16 cellular contexts compared by ENCODE assay signal in genomic region chr11:15157738-15158137, GRCh38. TPM values are rescaled to one million over a fixed set of nuclear protein-coding genes. Genes with fewer than 3 reads are reported as not detected.
A peak's percentile ranks its signal among the peaks of the same experiment; 100 is the strongest.
DNase-seq lines count a peak whose midpoint lies in the region; ATAC-seq and TF ChIP-seq lines count a peak whose summit lies in the region.
"Had no signal": no experiment of that assay in that cellular context is flagged by ENCODE, and none has a peak within 500 bp of the region (broad histone marks: within the 10 kb centered on the region; RNA-seq: fewer than 3 reads in every experiment).

No MANE protein-coding gene starts in this region.

- H3K27ac ChIP-seq in RWPE2 (ENCODE audit: poor library complexity, severe bottlenecking) (peak overlapping the region; percentile 11), osteoblast (ENCODE audit: low read depth, low read length) (peak overlapping the region; percentile 45)

- peak overlapping the region; percentile 74 for H2AFZ ChIP-seq in osteoblast (ENCODE audit: low read length)

- H3K36me3 ChIP-seq in RWPE2 (ENCODE audit: low read depth) (no peaks in the 10 kb centered on the region), osteoblast (ENCODE audit: insufficient read depth, low read length) (no peaks in the 10 kb centered on the region)
- H3K36me3 ChIP-seq: HAP-1 had no signal

- H4K20me1 ChIP-seq in osteoblast (ENCODE audit: insufficient read depth, low read length): no peaks in the 10 kb centered on the region

- DNase-seq in HCEC 1CT (peak; percentile 15), RWPE2 (ENCODE audit: low spot score) (no peak), fibroblast of peridontal ligament (ENCODE audit: extremely low read depth) (peak; percentile 27), osteoblast (ENCODE audit: insufficient read length, low spot score, missing footprints) (no peak), SHP77 (lab: John Stamatoyannopoulos, UW) (no peak), NCI-H1436 (lab: John Stamatoyannopoulos, UW) (no peak)
- DNase-seq: CD8-positive, alpha-beta T cell; Karpas-422; NCI-H1105; NCI-H1694 treated with DMSO at 0.1 percent for 48 hours; NCI-H446; NCI-H69; OCI-M1 had no signal

- H3K79me2 ChIP-seq in osteoblast (ENCODE audit: insufficient read depth, low read length): no peaks in the 10 kb centered on the region

- no peak overlapping the region for H3K4me3 ChIP-seq in RWPE2 (ENCODE audit: severe bottlenecking)
- no peak overlapping the region for H3K4me3 ChIP-seq in osteoblast (ENCODE audit: insufficient read depth, low read length)
- H3K4me3 ChIP-seq: HAP-1 had no signal

- H3K9me3 ChIP-seq in RWPE2 (ENCODE audit: severe bottlenecking) (no peaks in the 10 kb centered on the region), osteoblast (ENCODE audit: low read depth, low read length) (no peaks in the 10 kb centered on the region)
- H3K9me3 ChIP-seq: HAP-1 had no signal

- ATAC-seq in RWPE2 (ENCODE audit: low read depth): no peak
- ATAC-seq in GM18498 (IDR thresholded peaks at IDR 0.05; ENCODE audit: unreplicated experiment): no peak
- ATAC-seq: CD8-positive, alpha-beta T cell had no signal

- H3K27me3 ChIP-seq in RWPE2 (ENCODE audit: insufficient read depth, poor library complexity, severe bottlenecking) (no peaks in the 10 kb centered on the region), osteoblast (ENCODE audit: insufficient read depth, low read length) (no peaks in the 10 kb centered on the region)

- peak overlapping the region; percentile 36 for H3K4me2 ChIP-seq in osteoblast (ENCODE audit: insufficient read depth, low read length)

- peaks cover 16% of the 10 kb centered on the region for H3K4me1 ChIP-seq in RWPE2 (ENCODE audit: insufficient read depth, poor library complexity, severe bottlenecking)
- H3K4me1 ChIP-seq in osteoblast (ENCODE audit: insufficient read depth, low read length): peaks cover 25% of the 10 kb centered on the region
- H3K4me1 ChIP-seq: HAP-1 had no signal

- TF ChIP-seq CTCF in RWPE2 (IDR thresholded peaks at IDR 0.05; ENCODE audit: poor library complexity, severe bottlenecking) (no peak), osteoblast (IDR thresholded peaks at IDR 0.05; ENCODE audit: extremely low read depth, low read depth, low read length) (no peak)

RNA-seq across cellular contexts. Expression of gene INSC, which starts 43.0 kb away (rescaled TPM):
- 0.72 and 1.8 TPM in 2 replicates for total RNA-seq in osteoblast
- total RNA-seq: CD8-positive, alpha-beta T cell; G401 had no signal

Comparison
In these comparisons a context has a peak if more than half of its experiments do, and no peak if none do; other contexts are left out.
1. DNase-seq: peak in HCEC 1CT (single experiment) and fibroblast of peridontal ligament (single experiment); none in RWPE2 (single experiment), osteoblast (single experiment), SHP77 (0 of 2) and NCI-H1436 (single experiment).